In genomic region chr10:71868192-71868697, GRCh38 we compare ENCODE assay signal across 10 cellular contexts. TPM values are rescaled to one million over a fixed set of nuclear protein-coding genes. Genes with fewer than 3 reads are reported as not detected.
A peak's percentile ranks its signal among the peaks of the same experiment; 100 is the strongest.
DNase-seq lines count a peak whose midpoint lies in the region; ATAC-seq and TF ChIP-seq lines count a peak whose summit lies in the region.
"Had no signal": no experiment of that assay in that cellular context is flagged by ENCODE, and none has a peak within 500 bp of the region (broad histone marks: within the 10 kb centered on the region; RNA-seq: fewer than 3 reads in every experiment).

No MANE protein-coding gene starts in this region.

- POLR2A ChIA-PET in Panc1 (lab: Charles Lee): no interaction called here

- no peaks in the 10 kb centered on the region for H3K9me3 ChIP-seq in Panc1 (ENCODE audit: control insufficient read depth, insufficient read depth, low read depth, low read length)
- H3K9me3 ChIP-seq: ovary had no signal

- TF ChIP-seq CTCF in Panc1 (IDR thresholded peaks at IDR 0.05) (no peak), fibroblast of pulmonary artery (IDR thresholded peaks at IDR 0.05; ENCODE audit: low read length, missing control alignments) (no peak), retinal pigment epithelial cell (conservative IDR thresholded peaks at IDR 0.05; ENCODE audit: low read depth, low read length) (no peak)

- H3K36me3 ChIP-seq in Panc1 (ENCODE audit: control insufficient read depth, insufficient read depth, low read length): no peaks in the 10 kb centered on the region
- H3K36me3 ChIP-seq: ovary had no signal

- H3K27ac ChIP-seq in Panc1 (ENCODE audit: low read length): peak overlapping the region; percentile 93
- H3K27ac ChIP-seq: ovary had no signal

- no TSS peak for BruUV-seq in Panc1 (replicated peaks; lab: Mats Ljungman, UMichigan)

- H3K4me3 ChIP-seq in Panc1 (ENCODE audit: low read depth in 2 of 2, low read length in 2 of 2) (0 out of 4 replicates have a peak overlapping the region, but pooled peaks of 1 of the 2 experiments have one; percentile 2), fibroblast of pulmonary artery (replicated peaks; ENCODE audit: low read depth, low read length) (no peak overlapping the region), retinal pigment epithelial cell (ENCODE audit: low read length) (no peak overlapping the region)
- H3K4me3 ChIP-seq: ovary had no signal

- DNase-seq in Panc1 (ENCODE audit: low read depth, low spot score) (peak; percentile 71), fibroblast of pulmonary artery (ENCODE audit: low read depth) (peak; percentile 72), retinal pigment epithelial cell (ENCODE audit: low read depth) (peak; percentile 92), NCI-H1436 treated with DMSO at 0.1 percent for 48 hours (lab: John Stamatoyannopoulos, UW) (no peak), NCI-H2081 treated with DMSO at 0.1 percent for 48 hours (lab: John Stamatoyannopoulos, UW) (no peak), NCI-H2029 (lab: John Stamatoyannopoulos, UW) (no peak)
- DNase-seq: NCI-H446 treated with DMSO at 0.1 percent for 48 hours had no signal

- ATAC-seq in GM21786 (IDR thresholded peaks at IDR 0.05; ENCODE audit: unreplicated experiment): peak; percentile 50
- peak; percentile 65 for ATAC-seq in Panc1
- no peak for ATAC-seq in GM19455 (IDR thresholded peaks at IDR 0.05; ENCODE audit: unreplicated experiment)

- no peaks in the 10 kb centered on the region for H3K27me3 ChIP-seq in Panc1 (ENCODE audit: control insufficient read depth, insufficient read depth, low read length)
- H3K27me3 ChIP-seq: ovary had no signal

- CTCF ChIA-PET in Panc1 (lab: Charles Lee): no interaction called here

- peaks cover 48% of the 10 kb centered on the region for H3K4me1 ChIP-seq in Panc1 (ENCODE audit: control insufficient read depth, insufficient read depth, low read length)

- in situ Hi-C loops in Panc1 (cut with HindIII; ENCODE audit: low pct_unique_long_range_greater_than_20kb, low sequenced_read_pairs): no loop called here

- intact Hi-C loops in Panc1 (cut with micrococcal nuclease; ENCODE audit: unreplicated experiment): no loop called here

RNA-seq across cellular contexts. Expression of gene PSAP, which starts 17.2 kb away (rescaled TPM):
- total RNA-seq in Panc1 (2021; ENCODE audit: unreplicated experiment): 3,649 TPM
- polyA plus RNA-seq in Panc1 (2012; ENCODE audit: insufficient read length): 4,189 TPM

Comparison
In these comparisons a context has a peak if more than half of its experiments do, and no peak if none do; other contexts are left out.
1. DNase-seq: peak in Panc1 (single experiment), fibroblast of pulmonary artery (single experiment) and retinal pigment epithelial cell (single experiment); none in NCI-H1436 treated with DMSO at 0.1 percent for 48 hours (single experiment), NCI-H2081 treated with DMSO at 0.1 percent for 48 hours (single experiment) and NCI-H2029 (single experiment).